Comparison of ENCODE assay signal across 22 cellular contexts in the genomic region with DNA sequence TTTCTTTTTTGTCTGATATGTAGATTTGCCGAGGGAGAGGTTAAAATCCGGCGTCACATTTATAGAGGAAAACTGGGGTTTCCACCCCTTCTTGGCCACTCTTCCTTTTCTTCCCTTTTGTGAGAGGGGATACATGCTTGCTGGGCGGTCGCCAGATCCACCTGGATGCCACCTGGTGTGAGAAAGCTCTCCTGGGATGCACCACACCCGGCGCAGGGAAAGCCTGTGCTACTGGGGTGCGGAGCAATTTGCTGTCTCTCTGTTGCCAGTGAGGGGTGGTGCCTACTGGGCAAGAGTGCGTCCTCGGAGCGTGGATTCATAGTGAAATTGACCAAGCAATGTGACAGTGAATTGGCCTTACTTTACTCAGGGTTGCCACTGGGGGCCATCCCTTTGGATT. TPM values are rescaled to one million over a fixed set of nuclear protein-coding genes. Genes with fewer than 3 reads are reported as not detected.
"Had no signal": no experiment of that assay in that cellular context is flagged by ENCODE, and none has a peak within 500 bp of the region (broad histone marks: within the 10 kb centered on the region; RNA-seq: fewer than 3 reads in every experiment).

No MANE protein-coding gene starts in this region.

- H3K9me3 ChIP-seq: esophagus muscularis mucosa, ovary, right lobe of liver, thoracic aorta, tibial nerve, upper lobe of left lung had no signal

- H3K4me1 ChIP-seq: foreskin keratinocyte had no signal

- H3K9me3 Mint-ChIP-seq: memory B cell; natural killer cell treated with Interleukin-12 subunit alpha and Interleukin-12 subunit beta and Interleukin-15 and Interleukin-18, amount 100 ng/mL, for 72 hours; stimulated activated naive B cell treated with anti-CD40 and anti-IgM and Interleukin-4, amounts not matched to agents 10 μg/mL and 1 μg/mL and 100 μg/mL, for 72 hours; stimulated activated naive CD8-positive, alpha-beta T cell treated with anti-CD3 and anti-CD28 coated beads, Interleukin-15, Interleukin-2, amounts not matched to agents 100 ng/mL and 50 ng/mL, for 24 hours had no signal

- DNase-seq: dorsolateral prefrontal cortex; effector CD4-positive, alpha-beta T cell; foreskin keratinocyte; glutamatergic neuron; naive B cell; nucleus accumbens; ovary; retina; right lobe of liver; small intestine; stimulated activated CD4-positive, alpha-beta T cell treated with anti-CD3 and anti-CD28 coated beads, Interleukin-15, amount 100 ng/mL, for 24 hours; stimulated activated CD4-positive, alpha-beta T cell treated with anti-CD3 and anti-CD28 coated beads, Interleukin-2, amount 100 ng/mL, for 48 hours; stimulated activated naive B cell treated with anti-CD40 and anti-IgM and Interleukin-4, amounts not matched to agents 10 μg/mL and 1 μg/mL and 100 μg/mL, for 72 hours; upper lobe of left lung had no signal

- H3K27ac Mint-ChIP-seq: memory B cell; naive B cell; natural killer cell treated with Interleukin-12 subunit alpha and Interleukin-12 subunit beta and Interleukin-15 and Interleukin-18, amount 100 ng/mL, for 72 hours; stimulated activated naive B cell treated with anti-CD40 and anti-IgM and Interleukin-4, amounts not matched to agents 10 μg/mL and 1 μg/mL and 100 μg/mL, for 72 hours; stimulated activated naive CD8-positive, alpha-beta T cell treated with anti-CD3 and anti-CD28 coated beads, Interleukin-15, Interleukin-2, amounts not matched to agents 100 ng/mL and 50 ng/mL, for 24 hours had no signal

- H3K27me3 ChIP-seq: ovary had no signal

- H3K36me3 ChIP-seq: esophagus muscularis mucosa, ovary, right lobe of liver, thoracic aorta, tibial nerve, upper lobe of left lung had no signal

- H3K27ac ChIP-seq: dorsolateral prefrontal cortex, foreskin keratinocyte, ovary, right lobe of liver, thoracic aorta, upper lobe of left lung had no signal

- H3K4me3 ChIP-seq: dorsolateral prefrontal cortex, esophagus muscularis mucosa, lung, ovary, right lobe of liver, thoracic aorta, tibial nerve, upper lobe of left lung had no signal

- H3K4me3 Mint-ChIP-seq: memory B cell; naive B cell; natural killer cell treated with Interleukin-12 subunit alpha and Interleukin-12 subunit beta and Interleukin-15 and Interleukin-18, amount 100 ng/mL, for 72 hours; stimulated activated naive B cell treated with anti-CD40 and anti-IgM and Interleukin-4, amounts not matched to agents 10 μg/mL and 1 μg/mL and 100 μg/mL, for 72 hours; stimulated activated naive CD8-positive, alpha-beta T cell treated with anti-CD3 and anti-CD28 coated beads, Interleukin-15, Interleukin-2, amounts not matched to agents 100 ng/mL and 50 ng/mL, for 24 hours had no signal

- H3K36me3 Mint-ChIP-seq: memory B cell; naive B cell; stimulated activated naive B cell treated with anti-CD40 and anti-IgM and Interleukin-4, amounts not matched to agents 10 μg/mL and 1 μg/mL and 100 μg/mL, for 72 hours had no signal

- ATAC-seq: foreskin keratinocyte; natural killer cell treated with Interleukin-12 subunit alpha and Interleukin-12 subunit beta and Interleukin-15 and Interleukin-18, amount 100 ng/mL, for 72 hours; right lobe of liver; stimulated activated naive B cell treated with anti-CD40 and anti-IgM and Interleukin-4, amounts not matched to agents 10 μg/mL and 1 μg/mL and 100 μg/mL, for 72 hours had no signal

RNA-seq across cellular contexts. Expression of gene RGMA, which starts 2.5 kb away (rescaled TPM):
- total RNA-seq: natural killer cell treated with Interleukin-12 subunit alpha and Interleukin-12 subunit beta and Interleukin-15 and Interleukin-18, amount 100 ng/mL, for 72 hours; pulmonary artery endothelial cell had no signal
